8 cellular contexts compared by ENCODE assay signal in genomic region chr1:151540982-151541377, GRCh38. TPM values are rescaled to one million over a fixed set of nuclear protein-coding genes. Genes with fewer than 3 reads are reported as not detected.
DNase-seq lines count a peak whose midpoint lies in the region.

No MANE protein-coding gene starts in this region.

- H3K27me3 ChIP-seq in mononuclear cell (ENCODE audit: insufficient read depth, low read length): peaks cover 8% of the 10 kb centered on the region

- DNase-seq in DMS 273 (lab: John Stamatoyannopoulos, UW; ENCODE audit: unreplicated experiment) (peak; percentile 64), DMS 273 treated with DMSO at 0.1 percent for 48 hours (lab: John Stamatoyannopoulos, UW) (no peak), NCI-H82 treated with DMSO at 0.1 percent for 48 hours (lab: John Stamatoyannopoulos, UW; ENCODE audit: unreplicated experiment) (peak; percentile 11), dermis blood vessel endothelial cell (peak; percentile 23), NCI-H446 treated with DMSO at 0.1 percent for 48 hours (lab: John Stamatoyannopoulos, UW) (no peak), HuH-7.5 (ENCODE audit: low spot score) (no peak), activated gamma-delta T cell treated with Interleukin-2 at 50 U/mL for 16 hours (no peak)

- H3K4me1 ChIP-seq in mononuclear cell (ENCODE audit: insufficient read depth, low read length): peaks cover 20% of the 10 kb centered on the region

- no peaks in the 10 kb centered on the region for H3K9me3 ChIP-seq in mononuclear cell (ENCODE audit: low read depth, low read length)

- H3K4me3 ChIP-seq in mononuclear cell (ENCODE audit: low read length): peak overlapping the region; percentile 55

RNA-seq across cellular contexts. Expression of gene TUFT1, which starts 0.9 kb away (rescaled TPM):
- total RNA-seq in dermis blood vessel endothelial cell (6.0 and 8.2 TPM in 2 replicates), mononuclear cell (4.0 TPM)

RNA-seq across cellular contexts. Expression of gene CGN, which starts 29.8 kb away (rescaled TPM):
- 0.42 and 2.4 TPM in 2 replicates for total RNA-seq in dermis blood vessel endothelial cell
- total RNA-seq in mononuclear cell: 1.7 TPM

Comparison
In these comparisons a context has a peak if more than half of its experiments do, and no peak if none do; other contexts are left out.
1. DNase-seq: peak in DMS 273 (single experiment), NCI-H82 treated with DMSO at 0.1 percent for 48 hours (single experiment) and dermis blood vessel endothelial cell (single experiment); none in DMS 273 treated with DMSO at 0.1 percent for 48 hours (single experiment), NCI-H446 treated with DMSO at 0.1 percent for 48 hours (single experiment), HuH-7.5 (single experiment) and activated gamma-delta T cell treated with Interleukin-2 at 50 U/mL for 16 hours (single experiment).